In genomic region chr15:34375541-34375940, GRCh38 we compare ENCODE assay signal across 19 cellular contexts. TPM values are rescaled to one million over a fixed set of nuclear protein-coding genes. Genes with fewer than 3 reads are reported as not detected.
"Had no signal": no experiment of that assay in that cellular context is flagged by ENCODE, and none has a peak within 500 bp of the region (broad histone marks: within the 10 kb centered on the region; RNA-seq: fewer than 3 reads in every experiment).

No MANE protein-coding gene starts in this region.

RNA-seq across cellular contexts. Expression of gene NUTM1, which starts 32.4 kb away (rescaled TPM):
- total RNA-seq: activated naive CD4-positive, alpha-beta T cell treated with anti-CD3 and anti-CD28 coated beads, Interleukin-2, amount 50 U/mL, for 72 hours; activated naive CD8-positive, alpha-beta T cell treated with anti-CD3 and anti-CD28 coated beads for 36 hours; activated naive CD8-positive, alpha-beta T cell treated with anti-CD3 and anti-CD28 coated beads, Interleukin-2, amount 10 ng/mL, durations not matched to agents 7 days and 5 days; activated T-cell treated with anti-CD3 and anti-CD28 coated beads, Interleukin-2, amount 50 U/mL, for 4 hours; activated T-cell treated with anti-CD3 and anti-CD28 coated beads, Interleukin-2, amount 50 U/mL, for 72 hours; activated T-helper 1 cell treated with anti-CD3 and anti-CD28 coated beads, Interleukin-12 subunit alpha, Interleukin-12 subunit beta, Interleukin-2, Interleukin-4 antibody, amounts not matched to agents 30 ng/mL and 10 ng/mL and 1 ng/mL, durations not matched to agents 14 hours and 24 hours and 36 hours; activated T-helper 17 cell treated with anti-CD3 and anti-CD28 coated beads, Interleukin-2, amount 50 U/mL, for 72 hours; activated T-helper 2 cell treated with anti-CD3 and anti-CD28 coated beads, Interferon-gamma antibody, Interleukin-2, Interleukin-4, amounts not matched to agents 10 μg/mL and 5 μg/mL and 100 μg/mL, durations not matched to agents 14 hours and 24 hours and 36 hours; adrenal gland; aorta; ascending aorta; astrocyte; body of pancreas; breast epithelium; bronchial epithelial cell; cardiac septum; cerebellum; chondrocyte had no signal
- polyA plus RNA-seq: adipose tissue, aorta had no signal
